Comparison of ENCODE assay signal across 11 cellular contexts in the genomic region with DNA sequence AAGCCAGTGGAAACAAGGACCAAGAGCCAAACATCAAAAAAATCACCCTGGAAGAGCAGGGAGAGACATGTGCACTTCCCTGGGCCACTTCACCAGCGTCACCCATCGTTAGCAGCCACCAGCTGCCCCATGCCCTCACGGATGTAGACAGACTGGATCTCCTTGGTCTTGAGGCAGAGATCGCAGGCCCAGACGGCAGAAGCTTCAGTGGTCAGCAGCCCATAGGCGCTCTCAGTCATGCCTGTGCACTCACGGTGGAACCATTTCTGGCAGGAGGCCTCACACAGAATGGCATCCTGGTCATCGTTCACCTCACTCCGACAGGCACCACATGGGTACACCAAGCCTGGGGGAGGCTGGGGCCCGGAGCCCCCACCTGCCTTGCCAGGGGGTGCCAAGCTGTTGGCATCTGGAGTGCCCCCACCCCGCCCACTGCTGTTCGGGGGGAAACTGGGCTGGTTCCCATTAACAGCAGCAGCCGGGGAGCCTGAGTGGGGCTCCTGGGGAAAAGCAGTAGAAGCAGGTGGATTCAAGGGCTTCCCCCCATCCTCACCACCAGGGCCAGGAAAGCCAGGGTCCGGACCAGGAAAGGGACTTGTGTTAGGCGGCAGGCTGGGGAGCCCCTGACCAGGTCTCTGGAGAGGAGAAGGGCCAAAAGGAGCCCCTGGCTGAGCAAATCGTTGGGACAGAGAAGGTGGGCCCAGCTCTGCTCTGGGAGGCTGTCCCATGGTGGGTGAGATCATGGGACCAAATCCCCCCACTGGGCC. TPM values are rescaled to one million over a fixed set of nuclear protein-coding genes. Genes with fewer than 3 reads are reported as not detected.
DNase-seq lines count a peak whose midpoint lies in the region; ATAC-seq, FAIRE-seq and TF ChIP-seq lines count a peak whose summit lies in the region.
"Had no signal": no experiment of that assay in that cellular context is flagged by ENCODE, and none has a peak within 500 bp of the region (broad histone marks: within the 10 kb centered on the region; RNA-seq: fewer than 3 reads in every experiment).

No MANE protein-coding gene starts in this region.

- H3K36me3 Mint-ChIP-seq in Calu3 (ENCODE audit: insufficient read depth, unreplicated experiment) = peaks cover 86% of the 10 kb centered on the region
- H3K36me3 Mint-ChIP-seq in astrocyte (ENCODE audit: low read depth, unreplicated experiment) = peaks cover 9% of the 10 kb centered on the region
- peaks cover 4% of the 10 kb centered on the region for H3K36me3 Mint-ChIP-seq in natural killer cell treated with Interleukin-12 subunit alpha and Interleukin-12 subunit beta and Interleukin-15 and Interleukin-18, amount 100 ng/mL, for 72 hours

- no peak for TF ChIP-seq CTCF in Calu3 (IDR thresholded peaks at IDR 0.05; ENCODE audit: unreplicated experiment)
- no peak for TF ChIP-seq CTCF in astrocyte (IDR thresholded peaks at IDR 0.05; ENCODE audit: insufficient read depth, low read depth, low read length)

- peak overlapping the region in 8 of 11 experiments; percentile 12 to 74 (median 36); a peak in 8 of 22 replicates for H3K9ac ChIP-seq in BLaER1 treated with 17β-estradiol and CSF1 and Interleukin-3, amounts not matched to agents 10 nM and 100 nM
- no peak overlapping the region for H3K9ac ChIP-seq in astrocyte (ENCODE audit: low read length)

- H3K27me3 Mint-ChIP-seq in Calu3 (ENCODE audit: unreplicated experiment) (no peaks in the 10 kb centered on the region), astrocyte (ENCODE audit: low read depth, unreplicated experiment) (no peaks in the 10 kb centered on the region)
- no peaks in the 10 kb centered on the region for H3K27me3 Mint-ChIP-seq in natural killer cell treated with Interleukin-12 subunit alpha and Interleukin-12 subunit beta and Interleukin-15 and Interleukin-18, amount 100 ng/mL, for 72 hours

- H3K27ac Mint-ChIP-seq in Calu3 (ENCODE audit: unreplicated experiment) (no peak overlapping the region), astrocyte (ENCODE audit: unreplicated experiment) (peak overlapping the region; percentile 81)
- H3K27ac Mint-ChIP-seq in natural killer cell treated with Interleukin-12 subunit alpha and Interleukin-12 subunit beta and Interleukin-15 and Interleukin-18, amount 100 ng/mL, for 72 hours = no peak overlapping the region

- H3K9me3 ChIP-seq in BLaER1 treated with 17β-estradiol and CSF1 and Interleukin-3, amounts not matched to agents 10 nM and 100 nM (replicated peaks in 1 of 11) = no peaks in the 10 kb centered on the region
- no peaks in the 10 kb centered on the region for H3K9me3 ChIP-seq in astrocyte (ENCODE audit: insufficient read depth, low read depth, low read length)

- peaks cover 72 to 85% (median 79%) of the 10 kb centered on the region in 10 experiments for H3K4me1 ChIP-seq in BLaER1 treated with 17β-estradiol and CSF1 and Interleukin-3, amounts not matched to agents 10 nM and 100 nM
- H3K4me1 ChIP-seq in astrocyte (ENCODE audit: insufficient read depth, low read length) = peaks cover 45% of the 10 kb centered on the region

- peak overlapping the region; percentile 85 for H3K4me3 Mint-ChIP-seq in Calu3 (ENCODE audit: low read depth, unreplicated experiment)
- peak overlapping the region; percentile 42 for H3K4me3 Mint-ChIP-seq in astrocyte (ENCODE audit: unreplicated experiment)
- H3K4me3 Mint-ChIP-seq in natural killer cell treated with Interleukin-12 subunit alpha and Interleukin-12 subunit beta and Interleukin-15 and Interleukin-18, amount 100 ng/mL, for 72 hours = peak overlapping the region; percentile 17

- no TSS peak for BruUV-seq in Calu3 (replicated peaks; lab: Mats Ljungman, UMichigan)

- CTCF ChIA-PET in Calu3 (lab: Charles Lee) = no interaction called here

- DNase-seq in Calu3 (no peak), astrocyte (ENCODE audit: low read depth) (no peak), RKO (ENCODE audit: low spot score) (no peak), OCI-M1 (lab: John Stamatoyannopoulos, UW) (no peak)
- DNase-seq in natural killer cell treated with Interleukin-12 subunit alpha and Interleukin-12 subunit beta and Interleukin-15 and Interleukin-18, amount 100 ng/mL, for 72 hours (ENCODE audit: low spot score) = no peak
- DNase-seq: activated CD4-positive, alpha-beta T cell treated with anti-CD3 and anti-CD28 coated beads for 1 hour; NCI-H446 treated with DMSO at 0.1 percent for 48 hours; PC-9 had no signal

- peaks cover 0 to 20% (median 6%) of the 10 kb centered on the region in 11 experiments; a peak in 10 of 22 replicates for H4K20me1 ChIP-seq in BLaER1 treated with 17β-estradiol and CSF1 and Interleukin-3, amounts not matched to agents 10 nM and 100 nM
- H4K20me1 ChIP-seq in astrocyte (ENCODE audit: insufficient read depth, low read length) = peaks cover 21% of the 10 kb centered on the region

- H2AFZ ChIP-seq in astrocyte (ENCODE audit: low read depth, low read length) = no peak overlapping the region
- H2AFZ ChIP-seq: PC-9 had no signal

- peak overlapping the region in 4 of 11 experiments; percentile 17 to 54 (median 31); a peak in 5 of 22 replicates for H3K27ac ChIP-seq in BLaER1 treated with 17β-estradiol and CSF1 and Interleukin-3, amounts not matched to agents 10 nM and 100 nM
- H3K27ac ChIP-seq in astrocyte (ENCODE audit: low read depth, low read length) = no peak overlapping the region
- H3K27ac ChIP-seq: PC-9 had no signal

- FAIRE-seq in astrocyte (lab: Jason Lieb, UNC) = no peak

- H3K27me3 ChIP-seq in BLaER1 treated with 17β-estradiol and CSF1 and Interleukin-3, amounts not matched to agents 10 nM and 100 nM = no peaks in the 10 kb centered on the region
- no peaks in the 10 kb centered on the region for H3K27me3 ChIP-seq in astrocyte (ENCODE audit: insufficient read depth, low read length)

- peaks cover 25 to 40% (median 34%) of the 10 kb centered on the region in 11 experiments for H3K36me3 ChIP-seq in BLaER1 treated with 17β-estradiol and CSF1 and Interleukin-3, amounts not matched to agents 10 nM and 100 nM
- H3K36me3 ChIP-seq in astrocyte (ENCODE audit: insufficient read depth, low read length) = peaks cover 7% of the 10 kb centered on the region

- H3K9me3 Mint-ChIP-seq in Calu3 (ENCODE audit: low read depth, unreplicated experiment) (no peaks in the 10 kb centered on the region), astrocyte (ENCODE audit: unreplicated experiment) (no peaks in the 10 kb centered on the region)
- no peaks in the 10 kb centered on the region for H3K9me3 Mint-ChIP-seq in natural killer cell treated with Interleukin-12 subunit alpha and Interleukin-12 subunit beta and Interleukin-15 and Interleukin-18, amount 100 ng/mL, for 72 hours

- peaks cover 32% of the 10 kb centered on the region for H3K79me2 ChIP-seq in astrocyte (ENCODE audit: insufficient read depth, low read length)

- H3K4me1 Mint-ChIP-seq in Calu3 (ENCODE audit: low read depth, unreplicated experiment) = peaks cover 53% of the 10 kb centered on the region
- peaks cover 36% of the 10 kb centered on the region for H3K4me1 Mint-ChIP-seq in astrocyte (ENCODE audit: low read depth, unreplicated experiment)
- peaks cover 48 to 54% of the 10 kb centered on the region in 2 donors for H3K4me1 Mint-ChIP-seq in natural killer cell treated with Interleukin-12 subunit alpha and Interleukin-12 subunit beta and Interleukin-15 and Interleukin-18, amount 100 ng/mL, for 72 hours (ENCODE audit: low read depth in 2 of 2)

- intact Hi-C loops in Calu3 (cut with micrococcal nuclease; ENCODE audit: unreplicated experiment) = no loop called here

- no peak for ATAC-seq in natural killer cell treated with Interleukin-12 subunit alpha and Interleukin-12 subunit beta and Interleukin-15 and Interleukin-18, amount 100 ng/mL, for 72 hours
- ATAC-seq in HG02610 (IDR thresholded peaks at IDR 0.05; ENCODE audit: unreplicated experiment) (no peak), HG02970 (IDR thresholded peaks at IDR 0.05; ENCODE audit: low FRiP score, unreplicated experiment) (no peak)

- peak overlapping the region in 9 of 11 experiments; percentile 5 to 99 (median 89); a peak in 11 of 22 replicates for H3K4me2 ChIP-seq in BLaER1 treated with 17β-estradiol and CSF1 and Interleukin-3, amounts not matched to agents 10 nM and 100 nM
- no peak overlapping the region for H3K4me2 ChIP-seq in astrocyte (ENCODE audit: low read length)
- H3K4me2 ChIP-seq: PC-9 had no signal

- peak overlapping the region in 3 of 10 experiments; percentile 6 to 79 (median 72); a peak in 2 of 20 replicates for H3K4me3 ChIP-seq in BLaER1 treated with 17β-estradiol and CSF1 and Interleukin-3, amounts not matched to agents 10 nM and 100 nM
- no peak overlapping the region for H3K4me3 ChIP-seq in astrocyte (ENCODE audit: insufficient read depth, low read depth, low read length)
- H3K4me3 ChIP-seq: PC-9 had no signal

RNA-seq across cellular contexts. Expression of gene PYGO2, which starts 2.7 kb away (rescaled TPM):
- total RNA-seq in Calu3 (2022) (43.6 and 45.6 TPM in 2 replicates), astrocyte (20.0 and 21.8 TPM in 2 replicates)
- total RNA-seq in natural killer cell treated with Interleukin-12 subunit alpha and Interleukin-12 subunit beta and Interleukin-15 and Interleukin-18, amount 100 ng/mL, for 72 hours = 10 to 100 TPM; 27.4 to 36.0 TPM

RNA-seq across cellular contexts. Expression of gene PBXIP1, which starts 3.0 kb away (rescaled TPM):
- 48.1 and 49.6 TPM in 2 replicates for total RNA-seq in Calu3 (2022)
- 89.2 and 96.4 TPM in 2 replicates for total RNA-seq in astrocyte
- 10 to 100 TPM; 28.9 to 40.7 TPM for total RNA-seq in natural killer cell treated with Interleukin-12 subunit alpha and Interleukin-12 subunit beta and Interleukin-15 and Interleukin-18, amount 100 ng/mL, for 72 hours

RNA-seq across cellular contexts. Expression of gene SHC1, which starts 11.7 kb away (rescaled TPM):
- total RNA-seq in Calu3 (2022) (73.5 and 77.5 TPM in 2 replicates), astrocyte (391 and 397 TPM in 2 replicates)
- total RNA-seq in natural killer cell treated with Interleukin-12 subunit alpha and Interleukin-12 subunit beta and Interleukin-15 and Interleukin-18, amount 100 ng/mL, for 72 hours = 10 to 100 TPM; 72.3 to 72.7 TPM

RNA-seq across cellular contexts. Expression of gene CKS1B, which starts 15.6 kb away (rescaled TPM):
- 182 and 230 TPM in 2 replicates for total RNA-seq in Calu3 (2022)
- 36.5 and 37.9 TPM in 2 replicates for total RNA-seq in astrocyte
- 10 to 100 TPM; 52.4 to 72.9 TPM for total RNA-seq in natural killer cell treated with Interleukin-12 subunit alpha and Interleukin-12 subunit beta and Interleukin-15 and Interleukin-18, amount 100 ng/mL, for 72 hours

RNA-seq across cellular contexts. Expression of gene PMVK, which starts 22.3 kb away (rescaled TPM):
- total RNA-seq in Calu3 (2022) (43.0 and 47.3 TPM in 2 replicates), astrocyte (15.5 and 15.6 TPM in 2 replicates)
- total RNA-seq in natural killer cell treated with Interleukin-12 subunit alpha and Interleukin-12 subunit beta and Interleukin-15 and Interleukin-18, amount 100 ng/mL, for 72 hours = 10 to 100 TPM; 28.8 to 53.9 TPM

Comparison
In these comparisons a context has a peak if more than half of its experiments do, and no peak if none do; other contexts are left out.
1. H3K4me3 Mint-ChIP-seq: peak in every context shown above with its lines; median percentile 85 in Calu3; 42 in astrocyte; 17 in natural killer cell treated with Interleukin-12 subunit alpha and Interleukin-12 subunit beta and Interleukin-15 and Interleukin-18, amount 100 ng/mL, for 72 hours.